ENCODE assay signal across 9 cellular contexts in genomic region chr7:152647009-152647408, GRCh38.
"Had no signal": no experiment of that assay in that cellular context is flagged by ENCODE, and none has a peak within 500 bp of the region (broad histone marks: within the 10 kb centered on the region; RNA-seq: fewer than 3 reads in every experiment).

No MANE protein-coding gene starts in this region.

- H3K9me3 Mint-ChIP-seq: HFFc6 had no signal

- H3K4me3 Mint-ChIP-seq: HFFc6, IgD-negative memory B cell had no signal

- H3K9ac ChIP-seq: GM23248 had no signal

- H2AFZ ChIP-seq: GM23248 had no signal

- H3K4me1 Mint-ChIP-seq: IgD-negative memory B cell had no signal

- H3K27me3 Mint-ChIP-seq: IgD-negative memory B cell had no signal

- H3K9me3 ChIP-seq: HAP-1 had no signal

- H3K27ac ChIP-seq: GM23248 had no signal

- DNase-seq: GM23248, GOT3, H7, HFFc6, KG1 had no signal

- H3K27ac Mint-ChIP-seq: HFFc6, IgD-negative memory B cell had no signal

- FAIRE-seq: HTR-8/SVneo had no signal

- ATAC-seq: HCT116 had no signal

- H3K4me1 ChIP-seq: HAP-1 had no signal

- H3K4me3 ChIP-seq: GM23248, HAP-1 had no signal
